ENCODE assay signal across 9 cellular contexts in the genomic region with DNA sequence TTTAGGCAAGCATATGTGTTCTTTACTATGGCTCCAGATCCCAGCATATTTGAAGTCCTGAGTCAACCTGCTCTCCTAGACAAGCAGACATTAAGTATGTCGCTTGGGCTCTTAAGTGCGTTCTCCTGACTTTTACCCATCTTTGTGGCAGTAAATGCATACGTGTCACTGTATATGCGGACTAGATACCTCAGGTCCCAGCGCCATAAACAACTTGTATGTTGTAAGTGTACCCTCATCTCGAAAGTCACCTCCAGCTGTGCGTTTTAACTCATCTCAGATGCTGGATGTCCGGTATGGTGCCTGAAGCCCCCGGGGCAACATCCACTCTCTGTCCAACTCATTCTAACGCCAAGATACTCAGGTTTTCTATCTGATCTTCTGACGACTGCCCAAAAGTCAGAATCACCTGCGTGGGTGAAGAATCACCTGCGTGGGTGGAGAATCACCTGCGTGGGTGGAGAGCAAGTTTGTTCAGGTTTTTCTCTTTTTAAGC. TPM values are rescaled to one million over a fixed set of nuclear protein-coding genes. Genes with fewer than 3 reads are reported as not detected.
DNase-seq lines count a peak whose midpoint lies in the region; ATAC-seq and TF ChIP-seq lines count a peak whose summit lies in the region.
"Had no signal": no experiment of that assay in that cellular context is flagged by ENCODE, and none has a peak within 500 bp of the region (broad histone marks: within the 10 kb centered on the region; RNA-seq: fewer than 3 reads in every experiment).

No MANE protein-coding gene starts in this region.

- H3K9me3 ChIP-seq in CD8-positive, alpha-beta T cell (ENCODE audit: low read length), result no peaks in the 10 kb centered on the region

- no peak for ATAC-seq in CD8-positive, alpha-beta T cell
- ATAC-seq in HG02970 (IDR thresholded peaks at IDR 0.05; ENCODE audit: low FRiP score, unreplicated experiment) (no peak), HG02623 (IDR thresholded peaks at IDR 0.05; ENCODE audit: unreplicated experiment) (no peak), HG02798 (IDR thresholded peaks at IDR 0.05; ENCODE audit: poor library complexity, unreplicated experiment) (no peak), HG03342 (IDR thresholded peaks at IDR 0.05; ENCODE audit: unreplicated experiment) (no peak)

- H3K4me3 ChIP-seq in CD8-positive, alpha-beta T cell (ENCODE audit: low read depth, low read length), result no peak overlapping the region
- H3K4me3 ChIP-seq in dorsolateral prefrontal cortex, result peak overlapping the region in 56 of 59 donors; percentile 68 to 97 (median 91)

- no peaks in the 10 kb centered on the region for H3K27me3 Mint-ChIP-seq in CD8-positive, alpha-beta T cell (ENCODE audit: low read depth)
- peaks cover 21% of the 10 kb centered on the region for H3K27me3 Mint-ChIP-seq in neural crest cell (ENCODE audit: low read depth)

- H3K36me3 Mint-ChIP-seq in CD8-positive, alpha-beta T cell, result peaks cover 25% of the 10 kb centered on the region
- H3K36me3 Mint-ChIP-seq in neural crest cell (ENCODE audit: low read depth), result peaks cover 22% of the 10 kb centered on the region

- H3K36me3 ChIP-seq in CD8-positive, alpha-beta T cell (ENCODE audit: insufficient read depth, low read length), result peaks cover 6% of the 10 kb centered on the region

- no peak for TF ChIP-seq CTCF in CD8-positive, alpha-beta T cell (IDR thresholded peaks at IDR 0.05)
- TF ChIP-seq CTCF in dorsolateral prefrontal cortex (IDR thresholded peaks at IDR 0.05 in 54 of 56, conservative IDR thresholded peaks at IDR 0.05 in 2 of 56; ENCODE audit: low read depth in 1 of 56, partially characterized antibody in 56 of 56), result no peak
- no peak for TF ChIP-seq CTCF in neural crest cell (conservative IDR thresholded peaks at IDR 0.05)

- POLR2A ChIA-PET in CD8-positive, alpha-beta T cell (lab: Charles Lee), result no interaction called here

- intact Hi-C loops in CD8-positive, alpha-beta T cell (cut with DNase I, micrococcal nuclease), result loop anchor here in 1 of 2 experiments (5.0 kb wide), 1 partner anchor 735 kb away; a partner anchor contains a TSS
- intact Hi-C loops in dorsolateral prefrontal cortex (cut with DNase I), result loop anchor here in 1 of 2 donors (1.0 to 10.0 kb wide), 2 partner anchors 15 to 358 kb away; a partner anchor contains a TSS

- no peak for DNase-seq in CD8-positive, alpha-beta T cell
- peak; percentile 19 for DNase-seq in NAMALWA (ENCODE audit: low spot score)
- DNase-seq in dorsolateral prefrontal cortex, result no peak
- no peak for DNase-seq in neural crest cell (ENCODE audit: low read depth, low spot score)
- DNase-seq: NCI-H1048 had no signal

- H3K4me1 ChIP-seq in CD8-positive, alpha-beta T cell (ENCODE audit: insufficient read depth, low read length), result peaks cover 30% of the 10 kb centered on the region

- CTCF ChIA-PET in CD8-positive, alpha-beta T cell (lab: Charles Lee), result interaction anchor here (0.7 kb wide), 1 partner anchor 449 kb away, joined by 4 read pairs; no protein-coding TSS in a partner anchor

- peak overlapping the region; percentile 87 for H3K4me3 Mint-ChIP-seq in CD8-positive, alpha-beta T cell
- peak overlapping the region; percentile 93 for H3K4me3 Mint-ChIP-seq in neural crest cell

- H3K27ac Mint-ChIP-seq in CD8-positive, alpha-beta T cell, result peak overlapping the region; percentile 55
- H3K27ac Mint-ChIP-seq in neural crest cell (ENCODE audit: unreplicated experiment), result peak overlapping the region; percentile 75

- peaks cover 36% of the 10 kb centered on the region for H3K4me1 Mint-ChIP-seq in CD8-positive, alpha-beta T cell (ENCODE audit: low read depth)
- H3K4me1 Mint-ChIP-seq in neural crest cell, result peaks cover 26% of the 10 kb centered on the region

- peaks cover 2% of the 10 kb centered on the region for H3K9me3 Mint-ChIP-seq in CD8-positive, alpha-beta T cell
- peaks cover 4% of the 10 kb centered on the region for H3K9me3 Mint-ChIP-seq in neural crest cell

- no peaks in the 10 kb centered on the region for H3K27me3 ChIP-seq in CD8-positive, alpha-beta T cell (ENCODE audit: insufficient read depth, low read length)
- no peaks in the 10 kb centered on the region for H3K27me3 ChIP-seq in dorsolateral prefrontal cortex

- no peak overlapping the region for H3K27ac ChIP-seq in CD8-positive, alpha-beta T cell (ENCODE audit: low read depth, low read length)
- peak overlapping the region in 32 of 59 donors; percentile 6 to 100 (median 100) for H3K27ac ChIP-seq in dorsolateral prefrontal cortex

RNA-seq across cellular contexts. Expression of a gene that starts 1.7 kb away (rescaled TPM):
- total RNA-seq in CD8-positive, alpha-beta T cell, result 100 to 1,000 TPM; 112 to 116 TPM
- total RNA-seq in dorsolateral prefrontal cortex (100 to 1,000 TPM; 186 to 437 (median 239) TPM), neural crest cell (453 and 466 TPM in 2 replicates)

RNA-seq across cellular contexts. Expression of a gene that starts 14.7 kb away (rescaled TPM):
- 100 to 1,000 TPM in 1 of 2 experiments, 10 to 100 TPM in 1; 98.9 to 114 TPM for total RNA-seq in CD8-positive, alpha-beta T cell
- total RNA-seq in dorsolateral prefrontal cortex (10 to 100 TPM; 26.3 to 92.5 (median 46.7) TPM), neural crest cell (131 and 135 TPM in 2 replicates)

RNA-seq across cellular contexts. Expression of a gene that starts 24.5 kb away (rescaled TPM):
- total RNA-seq in CD8-positive, alpha-beta T cell, result 10 to 100 TPM; 12.6 to 14.1 TPM
- total RNA-seq in dorsolateral prefrontal cortex (10 to 100 TPM; 19.9 to 42.2 (median 27.8) TPM), neural crest cell (38.6 and 39.6 TPM in 2 replicates)

RNA-seq across cellular contexts. Expression of a gene that starts 24.8 kb away (rescaled TPM):
- total RNA-seq in CD8-positive, alpha-beta T cell, result 10 to 100 TPM; 31.1 to 31.2 TPM
- total RNA-seq in dorsolateral prefrontal cortex, result 100 to 1,000 TPM in 14 of 120 experiments, 10 to 100 TPM in 106; 61.4 to 116 (median 85.9) TPM
- 30.5 and 34.5 TPM in 2 replicates for total RNA-seq in neural crest cell

RNA-seq across cellular contexts. Expression of a gene that starts 34.6 kb away (rescaled TPM):
- 10 to 100 TPM; 41.9 to 42.1 TPM for total RNA-seq in CD8-positive, alpha-beta T cell
- 10 to 100 TPM; 42.6 to 78.6 (median 57.7) TPM for total RNA-seq in dorsolateral prefrontal cortex
- 80.8 and 85.4 TPM in 2 replicates for total RNA-seq in neural crest cell
